ENCODE assay signal across 8 cellular contexts in the genomic region with DNA sequence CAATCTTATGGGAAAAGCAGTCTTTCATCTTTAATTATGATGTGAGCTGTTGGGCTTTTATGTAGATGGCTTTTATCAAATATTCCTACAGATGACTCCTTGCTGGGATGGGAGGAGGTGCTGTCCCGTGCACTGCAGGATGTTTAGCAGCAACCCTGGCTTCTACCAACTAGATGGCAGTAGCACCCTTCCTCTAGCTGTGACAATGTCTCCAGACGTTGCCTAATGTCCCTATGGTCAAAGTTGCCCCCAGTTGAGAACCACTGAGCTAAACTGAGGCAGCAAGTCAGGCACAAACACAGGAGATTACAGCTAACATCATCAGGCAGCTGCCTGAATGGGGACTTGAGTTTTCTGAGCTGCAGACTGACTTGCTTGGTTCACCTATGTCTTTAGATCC.
DNase-seq lines count a peak whose midpoint lies in the region; ATAC-seq and TF ChIP-seq lines count a peak whose summit lies in the region.

No MANE protein-coding gene starts in this region.

- no peak overlapping the region for H3K27ac Mint-ChIP-seq in activated CD4-positive, alpha-beta T cell treated with anti-CD3 and anti-CD28 coated beads for 36 hours
- no peak overlapping the region for H3K27ac Mint-ChIP-seq in progenitor cell of endocrine pancreas
- H3K27ac Mint-ChIP-seq in natural killer cell treated with Interleukin-12 subunit alpha and Interleukin-12 subunit beta and Interleukin-15 and Interleukin-18, amount 100 ng/mL, for 72 hours = no peak overlapping the region

- H3K27me3 Mint-ChIP-seq in activated CD4-positive, alpha-beta T cell treated with anti-CD3 and anti-CD28 coated beads for 36 hours = no peaks in the 10 kb centered on the region
- H3K27me3 Mint-ChIP-seq in progenitor cell of endocrine pancreas = no peaks in the 10 kb centered on the region
- no peaks in the 10 kb centered on the region for H3K27me3 Mint-ChIP-seq in natural killer cell treated with Interleukin-12 subunit alpha and Interleukin-12 subunit beta and Interleukin-15 and Interleukin-18, amount 100 ng/mL, for 72 hours

- CTCF ChIA-PET in activated CD4-positive, alpha-beta T cell treated with anti-CD3 and anti-CD28 coated beads for 36 hours (lab: Charles Lee) = interaction anchor here (0.7 to 1.4 kb wide), 3 partner anchors 8 to 290 kb away, joined by 3 read pairs; no protein-coding TSS in a partner anchor

- no peak overlapping the region for H3K27ac ChIP-seq in epithelial cell of prostate

- ATAC-seq in activated CD4-positive, alpha-beta T cell treated with anti-CD3 and anti-CD28 coated beads for 36 hours = no peak
- no peak for ATAC-seq in natural killer cell treated with Interleukin-12 subunit alpha and Interleukin-12 subunit beta and Interleukin-15 and Interleukin-18, amount 100 ng/mL, for 72 hours

- H3K4me3 Mint-ChIP-seq in activated CD4-positive, alpha-beta T cell treated with anti-CD3 and anti-CD28 coated beads for 36 hours = no peak overlapping the region
- no peak overlapping the region for H3K4me3 Mint-ChIP-seq in progenitor cell of endocrine pancreas (ENCODE audit: low read depth)
- no peak overlapping the region for H3K4me3 Mint-ChIP-seq in natural killer cell treated with Interleukin-12 subunit alpha and Interleukin-12 subunit beta and Interleukin-15 and Interleukin-18, amount 100 ng/mL, for 72 hours

- intact Hi-C loops in activated CD4-positive, alpha-beta T cell treated with anti-CD3 and anti-CD28 coated beads for 36 hours (cut with DNase I, micrococcal nuclease) = no loop called here

- H3K36me3 Mint-ChIP-seq in activated CD4-positive, alpha-beta T cell treated with anti-CD3 and anti-CD28 coated beads for 36 hours (ENCODE audit: low read depth) = no peaks in the 10 kb centered on the region
- H3K36me3 Mint-ChIP-seq in progenitor cell of endocrine pancreas (ENCODE audit: insufficient read depth) = no peaks in the 10 kb centered on the region
- no peaks in the 10 kb centered on the region for H3K36me3 Mint-ChIP-seq in natural killer cell treated with Interleukin-12 subunit alpha and Interleukin-12 subunit beta and Interleukin-15 and Interleukin-18, amount 100 ng/mL, for 72 hours

- POLR2A ChIA-PET in activated CD4-positive, alpha-beta T cell treated with anti-CD3 and anti-CD28 coated beads for 36 hours (lab: Charles Lee) = no interaction called here

- no peaks in the 10 kb centered on the region for H3K4me1 Mint-ChIP-seq in activated CD4-positive, alpha-beta T cell treated with anti-CD3 and anti-CD28 coated beads for 36 hours
- H3K4me1 Mint-ChIP-seq in progenitor cell of endocrine pancreas (ENCODE audit: low read depth) = no peaks in the 10 kb centered on the region
- no peaks in the 10 kb centered on the region for H3K4me1 Mint-ChIP-seq in natural killer cell treated with Interleukin-12 subunit alpha and Interleukin-12 subunit beta and Interleukin-15 and Interleukin-18, amount 100 ng/mL, for 72 hours (ENCODE audit: low read depth in 2 of 2)

- peak; percentile 60 for TF ChIP-seq CTCF in progenitor cell of endocrine pancreas (IDR thresholded peaks at IDR 0.05; ENCODE audit: unreplicated experiment)

- peak; percentile 8 for DNase-seq in activated CD4-positive, alpha-beta T cell treated with anti-CD3 and anti-CD28 coated beads for 36 hours
- no peak for DNase-seq in activated CD4-positive, alpha-beta T cell treated with anti-CD3 and anti-CD28 coated beads, Interleukin-2, amount 50 U/mL, for 48 hours
- DNase-seq in M059J (ENCODE audit: low read depth) = peak; percentile 52
- peak; percentile 8 for DNase-seq in epithelial cell of prostate (ENCODE audit: low read depth, low spot score)
- DNase-seq in progenitor cell of endocrine pancreas (ENCODE audit: low spot score, unreplicated experiment) = no peak
- DNase-seq in activated CD8-positive, alpha-beta memory T cell treated with anti-CD3 and anti-CD28 coated beads for 24 hours = no peak
- DNase-seq in NK-92 (lab: John Stamatoyannopoulos, UW; ENCODE audit: unreplicated experiment) = no peak
- DNase-seq in natural killer cell treated with Interleukin-12 subunit alpha and Interleukin-12 subunit beta and Interleukin-15 and Interleukin-18, amount 100 ng/mL, for 72 hours (ENCODE audit: low spot score) = no peak

- H3K9me3 Mint-ChIP-seq in activated CD4-positive, alpha-beta T cell treated with anti-CD3 and anti-CD28 coated beads for 36 hours (ENCODE audit: low read depth) = peaks cover 3% of the 10 kb centered on the region
- peaks cover 5% of the 10 kb centered on the region for H3K9me3 Mint-ChIP-seq in progenitor cell of endocrine pancreas (ENCODE audit: low read depth)
- H3K9me3 Mint-ChIP-seq in natural killer cell treated with Interleukin-12 subunit alpha and Interleukin-12 subunit beta and Interleukin-15 and Interleukin-18, amount 100 ng/mL, for 72 hours = peaks cover 4% of the 10 kb centered on the region

Comparison
In these comparisons a context has a peak if more than half of its experiments do, and no peak if none do; other contexts are left out.
1. DNase-seq: peak in activated CD4-positive, alpha-beta T cell treated with anti-CD3 and anti-CD28 coated beads for 36 hours (single experiment), M059J (single experiment) and epithelial cell of prostate (single experiment); none in activated CD4-positive, alpha-beta T cell treated with anti-CD3 and anti-CD28 coated beads, Interleukin-2, amount 50 U/mL, for 48 hours (0 of 2), progenitor cell of endocrine pancreas (single experiment), activated CD8-positive, alpha-beta memory T cell treated with anti-CD3 and anti-CD28 coated beads for 24 hours (single experiment), NK-92 (single experiment) and natural killer cell treated with Interleukin-12 subunit alpha and Interleukin-12 subunit beta and Interleukin-15 and Interleukin-18, amount 100 ng/mL, for 72 hours (single experiment).